In genomic region chr2:63051795-63052333, GRCh38 we compare ENCODE assay signal across 11 cellular contexts. TPM values are rescaled to one million over a fixed set of nuclear protein-coding genes. Genes with fewer than 3 reads are reported as not detected.
A peak's percentile ranks its signal among the peaks of the same experiment; 100 is the strongest.
DNase-seq lines count a peak whose midpoint lies in the region; ATAC-seq, FAIRE-seq and TF ChIP-seq lines count a peak whose summit lies in the region.
"Had no signal": no experiment of that assay in that cellular context is flagged by ENCODE, and none has a peak within 500 bp of the region (broad histone marks: within the 10 kb centered on the region; RNA-seq: fewer than 3 reads in every experiment).

No MANE protein-coding gene starts in this region.

- in situ Hi-C loops in transverse colon (cut with MboI; ENCODE audit: low pct_ligation_motif_present in 1 of 4, low pct_unique_long_range_greater_than_20kb in 1 of 4, low sequenced_read_pairs in 3 of 4): no loop called here

- no peak for ATAC-seq in memory B cell (ENCODE audit: low read depth)
- ATAC-seq: activated T-cell treated with anti-CD3 and anti-CD28 coated beads, Interleukin-2, amount 50 U/mL, for 4 hours had no signal

- H3K4me1 ChIP-seq in transverse colon: peaks cover 34 to 82% (median 72%) of the 10 kb centered on the region in 4 donors

- peaks cover 38% of the 10 kb centered on the region for H3K27me3 Mint-ChIP-seq in activated naive CD8-positive, alpha-beta T cell
- peaks cover 50% of the 10 kb centered on the region for H3K27me3 Mint-ChIP-seq in memory B cell

- H3K27ac Mint-ChIP-seq in activated naive CD8-positive, alpha-beta T cell: no peak overlapping the region
- H3K27ac Mint-ChIP-seq in memory B cell: no peak overlapping the region

- H3K36me3 Mint-ChIP-seq in activated naive CD8-positive, alpha-beta T cell: no peaks in the 10 kb centered on the region
- H3K36me3 Mint-ChIP-seq in memory B cell: peaks cover 4% of the 10 kb centered on the region

- TF ChIP-seq EP300 in transverse colon (IDR thresholded peaks at IDR 0.05; ENCODE audit: low read depth): no peak

- whole genome bisulfite sequencing in transverse colon (ENCODE audit: low coverage in 1 of 2), 2 donors: 52% methylated on average over 37 of the region's 42 CpGs; no CpG with 5 or more reads in 1 of the 2 donors

- TF ChIP-seq POLR2A in GM12892 (IDR thresholded peaks at IDR 0.05; ENCODE audit: low read depth, low read length): no peak
- TF ChIP-seq POLR2A in transverse colon (IDR thresholded peaks at IDR 0.05): no peak

- H3K36me3 ChIP-seq in transverse colon: no peaks in the 10 kb centered on the region

- H3K4me3 ChIP-seq in transverse colon: peak overlapping the region in 1 of 4 donors; percentile 58

- H3K9me3 ChIP-seq in transverse colon: no peaks in the 10 kb centered on the region

- no peak for FAIRE-seq in GM12892 (lab: Jason Lieb, UNC)

- H3K27me3 ChIP-seq in transverse colon: peaks cover 100% of the 10 kb centered on the region

- intact Hi-C loops in transverse colon (cut with DNase I; ENCODE audit: low total_unique reads): no loop called here

- DNase-seq in GM12892 (ENCODE audit: insufficient read length) (peak; percentile 13), memory B cell (ENCODE audit: low spot score in 2 of 2) (peak in 1 of 2 donors; percentile 33), transverse colon (no peak), HUDEP-2 (lab: John Stamatoyannopoulos, UW; ENCODE audit: unreplicated experiment in 76 of 76) (no peak)
- no peak for DNase-seq in stimulated activated CD4-positive, alpha-beta T cell treated with anti-CD3 and anti-CD28 coated beads, Interleukin-4, amount 100 ng/mL, for 4 hours
- DNase-seq in stimulated activated CD4-positive, alpha-beta T cell treated with anti-CD3 and anti-CD28 coated beads, Interleukin-12 subunit alpha, Interleukin-12 subunit beta, amount 100 ng/mL, for 4 hours: no peak
- DNase-seq: activated T-cell treated with anti-CD3 and anti-CD28 coated beads, Interleukin-2, amount 50 U/mL, for 4 hours; NCI-H2029 treated with DMSO at 0.1 percent for 48 hours; SHP77 had no signal

- no peaks in the 10 kb centered on the region for H3K9me3 Mint-ChIP-seq in activated naive CD8-positive, alpha-beta T cell (ENCODE audit: low read depth)
- H3K9me3 Mint-ChIP-seq in memory B cell: peaks cover 4% of the 10 kb centered on the region
- H3K9me3 Mint-ChIP-seq: activated T-cell treated with anti-CD3 and anti-CD28 coated beads, Interleukin-2, amount 50 U/mL, for 4 hours had no signal

- H3K27ac ChIP-seq in 22Rv1 (0 out of 2 replicates have a peak overlapping the region, but pooled peaks have one; percentile 27), transverse colon (no peak overlapping the region)

- peak overlapping the region; percentile 64 for H3K4me3 Mint-ChIP-seq in activated naive CD8-positive, alpha-beta T cell
- H3K4me3 Mint-ChIP-seq in memory B cell: peak overlapping the region; percentile 53

- TF ChIP-seq CTCF in 22Rv1 (IDR thresholded peaks at IDR 0.05) (no peak), transverse colon (IDR thresholded peaks at IDR 0.05) (no peak)

- H3K4me1 Mint-ChIP-seq in activated naive CD8-positive, alpha-beta T cell (ENCODE audit: low read depth): peaks cover 68% of the 10 kb centered on the region
- peaks cover 41% of the 10 kb centered on the region for H3K4me1 Mint-ChIP-seq in memory B cell

RNA-seq across cellular contexts. Expression of gene OTX1, which starts 1.2 kb away (rescaled TPM):
- polyA plus RNA-seq in GM12892 (2012; ENCODE audit: missing spikeins): 0.32 TPM
- total RNA-seq in transverse colon: not detected
- total RNA-seq: activated T-cell treated with anti-CD3 and anti-CD28 coated beads, Interleukin-2, amount 50 U/mL, for 4 hours had no signal
